In the genomic region with DNA sequence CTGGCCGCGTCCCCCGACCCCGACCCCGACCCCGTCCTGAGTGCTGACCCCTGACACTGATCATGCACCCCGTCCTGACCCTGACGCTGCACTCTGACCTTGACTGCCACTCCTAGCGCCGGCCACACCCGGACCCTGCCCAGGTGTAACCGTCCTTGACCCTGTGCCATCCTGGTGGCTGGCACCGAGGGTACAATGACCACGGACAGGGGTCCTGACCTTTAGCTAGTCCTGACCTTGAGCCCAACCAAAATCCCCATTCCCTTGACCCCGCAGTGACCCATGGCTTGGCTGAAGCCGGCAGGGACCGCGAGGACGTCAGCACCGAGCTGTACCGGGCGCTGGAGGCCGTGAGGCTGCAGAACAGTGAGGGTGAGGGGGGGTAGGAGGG, we compare ENCODE assay signal across 1 cellular context.
TF ChIP-seq lines count a peak whose summit lies in the region.

No MANE protein-coding gene starts in this region.

TF ChIP-seq in endothelial cell of umbilical vein, 7 proteins besides CTCF, POLR2A, EP300 and RAD21:
- no peak for TF ChIP-seq FOS (IDR thresholded peaks at IDR 0.05; ENCODE audit: borderline replicate concordance, insufficient read depth, low read length)
- TF ChIP-seq GATA2 (IDR thresholded peaks at IDR 0.05; ENCODE audit: insufficient read depth, insufficient read length, low read depth, low read length): no peak
- no peak for TF ChIP-seq JUN (IDR thresholded peaks at IDR 0.05; ENCODE audit: borderline replicate concordance, insufficient read depth, insufficient read length, low read depth)
- TF ChIP-seq MYC (IDR thresholded peaks at IDR 0.05; ENCODE audit: low read depth, low read length): no peak
- no peak for TF ChIP-seq EZH2 (IDR thresholded peaks at IDR 0.05; ENCODE audit: borderline replicate concordance, low read depth, low read length, severe bottlenecking)
- TF ChIP-seq POLR2AphosphoS5 (IDR thresholded peaks at IDR 0.05; ENCODE audit: insufficient read depth, low read depth, low read length): no peak
- TF ChIP-seq, protein P1, sequence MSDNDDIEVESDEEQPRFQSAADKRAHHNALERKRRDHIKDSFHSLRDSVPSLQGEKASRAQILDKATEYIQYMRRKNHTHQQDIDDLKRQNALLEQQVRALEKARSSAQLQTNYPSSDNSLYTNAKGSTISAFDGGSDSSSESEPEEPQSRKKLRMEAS (IDR thresholded peaks at IDR 0.05; ENCODE audit: insufficient read depth, insufficient read length): no peak
TF ChIP-seq in endothelial cell of umbilical vein: peak in this region for 0.
